33 cellular contexts compared by ENCODE assay signal in genomic region chr3:49794431-49794830, GRCh38. TPM values are rescaled to one million over a fixed set of nuclear protein-coding genes. Genes with fewer than 3 reads are reported as not detected.
"Had no signal": no experiment of that assay in that cellular context is flagged by ENCODE, and none has a peak within 500 bp of the region (broad histone marks: within the 10 kb centered on the region; RNA-seq: fewer than 3 reads in every experiment).

No MANE protein-coding gene starts in this region.

- H3K27me3 ChIP-seq: colonic mucosa, gastrocnemius medialis, heart left ventricle, hepatocyte, tibial nerve, upper lobe of left lung had no signal

- H3K4me3 ChIP-seq: colonic mucosa, gastrocnemius medialis, heart left ventricle, hepatocyte, lower lobe of right lung, psoas muscle, skin epidermis, thoracic aorta, tibial nerve, upper lobe of left lung had no signal

- H3K9me3 ChIP-seq: colonic mucosa, gastrocnemius medialis, heart left ventricle, lower lobe of right lung, psoas muscle, thoracic aorta, tibial nerve, upper lobe of left lung had no signal

- H3K4me3 Mint-ChIP-seq: dendritic cell treated with granulocyte-macrophage colony-stimulating factor and Interleukin-4, amounts not matched to agents 40 ng/mL and 50 ng/mL, for 4 days; endodermal cell; naive B cell; natural killer cell treated with Interleukin-12 subunit alpha and Interleukin-12 subunit beta and Interleukin-15 and Interleukin-18, amount 100 ng/mL, for 72 hours; neural crest cell; stimulated activated naive B cell treated with anti-CD40 and anti-IgM and Interleukin-4, amounts not matched to agents 10 μg/mL and 1 μg/mL and 100 μg/mL, for 72 hours; stimulated activated naive CD8-positive, alpha-beta T cell treated with anti-CD3 and anti-CD28 coated beads, Interleukin-15, Interleukin-2, amounts not matched to agents 100 ng/mL and 50 ng/mL, for 24 hours had no signal

- H3K27ac ChIP-seq: colonic mucosa, epithelial cell of prostate, gastrocnemius medialis, heart left ventricle, hepatocyte, lower lobe of right lung, psoas muscle, skin epidermis, thoracic aorta, tibial nerve, upper lobe of left lung had no signal

- H2AFZ ChIP-seq: hepatocyte had no signal

- DNase-seq: colonic mucosa; effector CD8-positive, alpha-beta T cell; endodermal cell; foreskin fibroblast; gastrocnemius medialis; left colon; left ventricle myocardium superior; lower lobe of right lung; naive B cell; psoas muscle; right cardiac atrium; stimulated activated CD4-positive, alpha-beta T cell treated with anti-CD3 and anti-CD28 coated beads, Interleukin-15, amount 100 ng/mL, for 24 hours; stimulated activated CD4-positive, alpha-beta T cell treated with anti-CD3 and anti-CD28 coated beads, Interleukin-2, amount 100 ng/mL, for 48 hours; stimulated activated naive B cell treated with anti-CD40 and anti-IgM and Interleukin-4, amounts not matched to agents 10 μg/mL and 1 μg/mL and 100 μg/mL, for 72 hours had no signal

- H3K9me3 Mint-ChIP-seq: dendritic cell treated with granulocyte-macrophage colony-stimulating factor and Interleukin-4, amounts not matched to agents 40 ng/mL and 50 ng/mL, for 4 days; endodermal cell; naive B cell; natural killer cell treated with Interleukin-12 subunit alpha and Interleukin-12 subunit beta and Interleukin-15 and Interleukin-18, amount 100 ng/mL, for 72 hours; neural crest cell; stimulated activated naive B cell treated with anti-CD40 and anti-IgM and Interleukin-4, amounts not matched to agents 10 μg/mL and 1 μg/mL and 100 μg/mL, for 72 hours; stimulated activated naive CD8-positive, alpha-beta T cell treated with anti-CD3 and anti-CD28 coated beads, Interleukin-15, Interleukin-2, amounts not matched to agents 100 ng/mL and 50 ng/mL, for 24 hours had no signal

- ATAC-seq: esophagus mucosa; gastrocnemius medialis; heart left ventricle; left colon; left ventricle myocardium superior; lower lobe of right lung; natural killer cell treated with Interleukin-12 subunit alpha and Interleukin-12 subunit beta and Interleukin-15 and Interleukin-18, amount 100 ng/mL, for 72 hours; psoas muscle; right cardiac atrium; stimulated activated naive B cell treated with anti-CD40 and anti-IgM and Interleukin-4, amounts not matched to agents 10 μg/mL and 1 μg/mL and 100 μg/mL, for 72 hours had no signal

- H3K27ac Mint-ChIP-seq: dendritic cell treated with granulocyte-macrophage colony-stimulating factor and Interleukin-4, amounts not matched to agents 40 ng/mL and 50 ng/mL, for 4 days; endodermal cell; naive B cell; natural killer cell treated with Interleukin-12 subunit alpha and Interleukin-12 subunit beta and Interleukin-15 and Interleukin-18, amount 100 ng/mL, for 72 hours; stimulated activated naive B cell treated with anti-CD40 and anti-IgM and Interleukin-4, amounts not matched to agents 10 μg/mL and 1 μg/mL and 100 μg/mL, for 72 hours; stimulated activated naive CD8-positive, alpha-beta T cell treated with anti-CD3 and anti-CD28 coated beads, Interleukin-15, Interleukin-2, amounts not matched to agents 100 ng/mL and 50 ng/mL, for 24 hours had no signal

- H3K4me1 ChIP-seq: colonic mucosa, gastrocnemius medialis, lower lobe of right lung, psoas muscle, upper lobe of left lung had no signal

- H3K36me3 Mint-ChIP-seq: naive B cell; natural killer cell treated with Interleukin-12 subunit alpha and Interleukin-12 subunit beta and Interleukin-15 and Interleukin-18, amount 100 ng/mL, for 72 hours; stimulated activated naive B cell treated with anti-CD40 and anti-IgM and Interleukin-4, amounts not matched to agents 10 μg/mL and 1 μg/mL and 100 μg/mL, for 72 hours had no signal

- H3K27me3 Mint-ChIP-seq: stimulated activated naive CD8-positive, alpha-beta T cell treated with anti-CD3 and anti-CD28 coated beads, Interleukin-15, Interleukin-2, amounts not matched to agents 100 ng/mL and 50 ng/mL, for 24 hours had no signal

- FAIRE-seq: islet of Langerhans, urothelium cell line had no signal

- H3K79me2 ChIP-seq: hepatocyte had no signal

- H3K4me2 ChIP-seq: hepatocyte had no signal

- H3K36me3 ChIP-seq: colonic mucosa, gastrocnemius medialis, heart left ventricle, lower lobe of right lung, thoracic aorta, tibial nerve, upper lobe of left lung had no signal

- H3K4me1 Mint-ChIP-seq: endodermal cell had no signal

RNA-seq across cellular contexts. Expression of gene CDHR4, which starts 5.2 kb away (rescaled TPM):
- total RNA-seq: cerebellum; colonic mucosa; endodermal cell; esophagus mucosa; gastrocnemius medialis; heart left ventricle; kidney epithelial cell; left ventricle myocardium superior; mononuclear cell; natural killer cell treated with Interleukin-12 subunit alpha and Interleukin-12 subunit beta and Interleukin-15 and Interleukin-18, amount 100 ng/mL, for 72 hours; osteocyte; psoas muscle; renal cortical epithelial cell had no signal
- polyA plus RNA-seq: heart left ventricle had no signal

RNA-seq across cellular contexts. Expression of gene INKA1, which starts 8.6 kb away (rescaled TPM):
- total RNA-seq: endodermal cell, kidney epithelial cell had no signal
